Comparison of ENCODE assay signal across 27 cellular contexts in genomic region chr3:72959336-72959735, GRCh38. TPM values are rescaled to one million over a fixed set of nuclear protein-coding genes. Genes with fewer than 3 reads are reported as not detected.
DNase-seq lines count a peak whose midpoint lies in the region; ATAC-seq and TF ChIP-seq lines count a peak whose summit lies in the region.
"Had no signal": no experiment of that assay in that cellular context is flagged by ENCODE, and none has a peak within 500 bp of the region (broad histone marks: within the 10 kb centered on the region; RNA-seq: fewer than 3 reads in every experiment).

No MANE protein-coding gene starts in this region.

- intact Hi-C loops in heart right ventricle (cut with DNase I) = no loop called here
- intact Hi-C loops in left cardiac atrium (cut with DNase I) = no loop called here
- intact Hi-C loops in dorsolateral prefrontal cortex (cut with DNase I) = loop anchor here in 1 of 2 donors (5.0 kb wide), 1 partner anchor 38 kb away; the partner anchor contains the start of gene PPP4R2

- H3K4me1 Mint-ChIP-seq in neural crest cell = peaks cover 54% of the 10 kb centered on the region

- no peak for TF ChIP-seq POLR2A in tibial nerve (IDR thresholded peaks at IDR 0.05)

- H3K27ac ChIP-seq in heart right ventricle (peak overlapping the region in 6 of 10 donors; percentile 69 to 88 (median 80)), dorsolateral prefrontal cortex (peak overlapping the region in 32 of 59 donors; percentile 0 to 100 (median 96)), tibial nerve (peak overlapping the region in 3 of 4 donors; percentile 10 to 97 (median 93))
- H3K27ac ChIP-seq: A549; BLaER1 treated with 17β-estradiol and CSF1 and Interleukin-3, amounts not matched to agents 10 nM and 100 nM; GM23248; SJSA1 had no signal

- H3K4me3 Mint-ChIP-seq in neural crest cell = no peak overlapping the region
- H3K4me3 Mint-ChIP-seq: CD4-positive, alpha-beta T cell had no signal

- H3K9me3 Mint-ChIP-seq in neural crest cell = no peaks in the 10 kb centered on the region
- H3K9me3 Mint-ChIP-seq: CD4-positive, alpha-beta T cell had no signal

- H3K27me3 Mint-ChIP-seq in neural crest cell (ENCODE audit: low read depth) = no peaks in the 10 kb centered on the region
- H3K27me3 Mint-ChIP-seq: CD4-positive, alpha-beta T cell had no signal

- H3K36me3 ChIP-seq in heart right ventricle (peaks cover 0 to 14% (median 0%) of the 10 kb centered on the region in 9 donors), tibial nerve (no peaks in the 10 kb centered on the region)
- H3K36me3 ChIP-seq: BLaER1 treated with 17β-estradiol and CSF1 and Interleukin-3, amounts not matched to agents 10 nM and 100 nM; SJSA1 had no signal

- H3K4me1 ChIP-seq in heart right ventricle = peaks cover 0 to 46% (median 26%) of the 10 kb centered on the region in 9 donors
- peaks cover 0 to 39% (median 18%) of the 10 kb centered on the region in 4 donors for H3K4me1 ChIP-seq in tibial nerve
- H3K4me1 ChIP-seq: A549, SJSA1 had no signal

- DNase-seq in heart right ventricle (no peak), left cardiac atrium (no peak), dorsolateral prefrontal cortex (no peak), neural crest cell (ENCODE audit: low read depth, low spot score) (no peak), tibial nerve (ENCODE audit: low spot score in 2 of 2) (no peak), medulla oblongata (ENCODE audit: extremely low spot score) (no peak)
- no peak for DNase-seq in stimulated activated naive CD8-positive, alpha-beta T cell treated with anti-CD3 and anti-CD28 coated beads, Interleukin-15, Interleukin-2, amounts not matched to agents 100 U/mL and 50 U/mL, for 24 hours
- DNase-seq: AML-193; CD4-positive, alpha-beta T cell; COR-L47; DMS53; GM23248; H7; Karpas-422; NCI-H1092; NCI-H1417 treated with DMSO at 0.1 percent for 48 hours; NCI-H1694 treated with DMSO at 0.1 percent for 48 hours; NCI-H2081; NCI-H345; NCI-H510A treated with DMSO at 0.1 percent for 48 hours; NCI-H748 treated with DMSO at 0.1 percent for 48 hours; NK-92 treated with Interleukin-12 subunit alpha and Interleukin-12 subunit beta, amount 100 ng/mL, for 24 hours; PC-3 had no signal

- TF ChIP-seq CTCF in heart right ventricle (IDR thresholded peaks at IDR 0.05) (no peak), dorsolateral prefrontal cortex (IDR thresholded peaks at IDR 0.05 in 54 of 56, conservative IDR thresholded peaks at IDR 0.05 in 2 of 56; ENCODE audit: low read depth in 1 of 56, partially characterized antibody in 56 of 56) (no peak), neural crest cell (conservative IDR thresholded peaks at IDR 0.05) (no peak), tibial nerve (IDR thresholded peaks at IDR 0.05) (no peak)

- TF ChIP-seq EP300 in tibial nerve (IDR thresholded peaks at IDR 0.05) = no peak

- H3K9me3 ChIP-seq in heart right ventricle (no peaks in the 10 kb centered on the region), tibial nerve (no peaks in the 10 kb centered on the region)
- H3K9me3 ChIP-seq: A549; BLaER1 treated with 17β-estradiol and CSF1 and Interleukin-3, amounts not matched to agents 10 nM and 100 nM; SJSA1 had no signal

- H3K27ac Mint-ChIP-seq in neural crest cell (ENCODE audit: unreplicated experiment) = peak overlapping the region; percentile 85
- H3K27ac Mint-ChIP-seq: CD4-positive, alpha-beta T cell had no signal

- no peaks in the 10 kb centered on the region for H3K36me3 Mint-ChIP-seq in neural crest cell (ENCODE audit: low read depth)

- H3K4me3 ChIP-seq in heart right ventricle (no peak overlapping the region), dorsolateral prefrontal cortex (no peak overlapping the region), tibial nerve (no peak overlapping the region)
- H3K4me3 ChIP-seq: A549; BLaER1 treated with 17β-estradiol and CSF1 and Interleukin-3, amounts not matched to agents 10 nM and 100 nM; GM23248; SJSA1 had no signal

- 85 to 91% methylated on average over 5 of the region's 5 CpGs for WGBS in heart right ventricle, 2 donors
- WGBS in tibial nerve, 2 donors = 97 to 99% methylated on average over 5 of the region's 5 CpGs

- H3K27me3 ChIP-seq in heart right ventricle = no peaks in the 10 kb centered on the region
- no peaks in the 10 kb centered on the region for H3K27me3 ChIP-seq in dorsolateral prefrontal cortex
- no peaks in the 10 kb centered on the region for H3K27me3 ChIP-seq in tibial nerve
- H3K27me3 ChIP-seq: BLaER1 treated with 17β-estradiol and CSF1 and Interleukin-3, amounts not matched to agents 10 nM and 100 nM; SJSA1 had no signal

- no peak for ATAC-seq in heart right ventricle
- ATAC-seq in left cardiac atrium = no peak
- ATAC-seq in stimulated activated naive CD8-positive, alpha-beta T cell treated with anti-CD3 and anti-CD28 coated beads, Interleukin-15, Interleukin-2, amounts not matched to agents 100 U/mL and 50 U/mL, for 24 hours = no peak
- ATAC-seq: A549, HepG2, PC-3 had no signal

RNA-seq across cellular contexts. Expression of gene PPP4R2, which starts 37.3 kb away (rescaled TPM):
- total RNA-seq in heart right ventricle (10 to 100 TPM; 43.1 to 75.4 (median 50.6) TPM), left cardiac atrium (10 to 100 TPM; 48.1 to 65.3 TPM), dorsolateral prefrontal cortex (100 to 1,000 TPM in 7 of 120 experiments, 10 to 100 TPM in 113; 50.2 to 118 (median 78.2) TPM), neural crest cell (99.9 and 105 TPM in 2 replicates), tibial nerve (100 to 1,000 TPM in 1 of 4 donors, 10 to 100 TPM in 3; 72.9 to 134 (median 80.6) TPM)
- polyA plus RNA-seq in heart right ventricle = 10 to 100 TPM in 1 of 2 donors, 1 to 10 TPM in 1; 9.8 to 20.6 TPM
